Comparison of ENCODE assay signal across 19 cellular contexts in genomic region chr1:68917456-68917855, GRCh38.
DNase-seq lines count a peak whose midpoint lies in the region; ATAC-seq and TF ChIP-seq lines count a peak whose summit lies in the region.
"Had no signal": no experiment of that assay in that cellular context is flagged by ENCODE, and none has a peak within 500 bp of the region (broad histone marks: within the 10 kb centered on the region; RNA-seq: fewer than 3 reads in every experiment).

No MANE protein-coding gene starts in this region.

- no peak overlapping the region for H3K4me3 Mint-ChIP-seq in activated naive CD8-positive, alpha-beta T cell treated with anti-CD3 and anti-CD28 coated beads, Interleukin-2, amount 50 U/mL, for 24 hours
- no peak overlapping the region for H3K4me3 Mint-ChIP-seq in CD4-positive, alpha-beta memory T cell
- H3K4me3 Mint-ChIP-seq: B cell; CD4-positive, alpha-beta T cell; H9 had no signal

- no peaks in the 10 kb centered on the region for H3K4me1 Mint-ChIP-seq in activated naive CD8-positive, alpha-beta T cell treated with anti-CD3 and anti-CD28 coated beads, Interleukin-2, amount 50 U/mL, for 24 hours
- no peaks in the 10 kb centered on the region for H3K4me1 Mint-ChIP-seq in CD4-positive, alpha-beta memory T cell
- H3K4me1 Mint-ChIP-seq: B cell, H9 had no signal

- no peak overlapping the region for H3K4me3 ChIP-seq in skeletal muscle cell (ENCODE audit: low read depth, low read length)
- no peak overlapping the region for H3K4me3 ChIP-seq in CD4-positive, alpha-beta memory T cell (ENCODE audit: low read length in 2 of 2)

- peaks cover 8% of the 10 kb centered on the region for H3K9me3 Mint-ChIP-seq in activated naive CD8-positive, alpha-beta T cell treated with anti-CD3 and anti-CD28 coated beads, Interleukin-2, amount 50 U/mL, for 24 hours
- H3K9me3 Mint-ChIP-seq in CD4-positive, alpha-beta memory T cell, result peaks cover 0 to 13% (median 7%) of the 10 kb centered on the region in 8 donors
- H3K9me3 Mint-ChIP-seq: H9 had no signal

- no peak for ATAC-seq in activated naive CD8-positive, alpha-beta T cell treated with anti-CD3 and anti-CD28 coated beads, Interleukin-2, amount 50 U/mL, for 24 hours
- ATAC-seq: Panc1 had no signal

- no peak for TF ChIP-seq CTCF in RWPE1 (conservative IDR thresholded peaks at IDR 0.05; ENCODE audit: low read depth)

- H3K9me3 ChIP-seq in CD4-positive, alpha-beta memory T cell (ENCODE audit: control insufficient read depth in 1 of 2, low read length in 2 of 2), result no peaks in the 10 kb centered on the region

- no peaks in the 10 kb centered on the region for H3K27me3 ChIP-seq in CD4-positive, alpha-beta memory T cell (ENCODE audit: insufficient read depth, low read length)

- H3K36me3 Mint-ChIP-seq in activated naive CD8-positive, alpha-beta T cell treated with anti-CD3 and anti-CD28 coated beads, Interleukin-2, amount 50 U/mL, for 24 hours (ENCODE audit: low read depth), result no peaks in the 10 kb centered on the region
- no peaks in the 10 kb centered on the region for H3K36me3 Mint-ChIP-seq in CD4-positive, alpha-beta memory T cell

- POLR2A ChIA-PET in RWPE1 (lab: Yijun Ruan, JAX; ENCODE audit: low non-redundant PET), result no interaction called here
- POLR2A ChIA-PET in CD4-positive, alpha-beta memory T cell (lab: Charles Lee; ENCODE audit: partially characterized antibody), result no interaction called here

- intact Hi-C loops in CD4-positive, alpha-beta memory T cell (cut with micrococcal nuclease), result no loop called here

- H3K27ac Mint-ChIP-seq in activated naive CD8-positive, alpha-beta T cell treated with anti-CD3 and anti-CD28 coated beads, Interleukin-2, amount 50 U/mL, for 24 hours, result no peak overlapping the region
- no peak overlapping the region for H3K27ac Mint-ChIP-seq in CD4-positive, alpha-beta memory T cell
- H3K27ac Mint-ChIP-seq: B cell; CD4-positive, alpha-beta T cell; H9 had no signal

- H3K4me1 ChIP-seq in CD4-positive, alpha-beta memory T cell (ENCODE audit: insufficient read depth, low read length), result no peaks in the 10 kb centered on the region

- CTCF ChIA-PET in RWPE1 (lab: Yijun Ruan, JAX), result interaction anchor here (0.6 kb wide), 1 partner anchor 14 kb away, joined by 3 read pairs; no protein-coding TSS in a partner anchor
- CTCF ChIA-PET in CD4-positive, alpha-beta memory T cell (lab: Charles Lee; ENCODE audit: partially characterized antibody), result no interaction called here

- no peaks in the 10 kb centered on the region for H3K36me3 ChIP-seq in CD4-positive, alpha-beta memory T cell (ENCODE audit: insufficient read depth, low read length)

- peak; percentile 74 for DNase-seq in NCI-H460 (ENCODE audit: extremely low read depth, low read depth)
- DNase-seq in astrocyte of the hippocampus (ENCODE audit: low read depth, low spot score), result peak; percentile 49
- DNase-seq in fibroblast of the conjunctiva (ENCODE audit: low read depth), result peak; percentile 6
- DNase-seq in skeletal muscle cell (ENCODE audit: low read depth), result peak; percentile 0
- no peak for DNase-seq in stimulated activated naive CD4-positive, alpha-beta T cell treated with Interleukin-2 at 50 U/mL for 16 hours (lab: John Stamatoyannopoulos, UW)
- DNase-seq in activated naive CD8-positive, alpha-beta T cell treated with anti-CD3 and anti-CD28 coated beads, Interleukin-2, amount 50 U/mL, for 24 hours, result no peak
- no peak for DNase-seq in RWPE1 (ENCODE audit: low spot score)
- DNase-seq in CD4-positive, alpha-beta memory T cell, result no peak
- DNase-seq: ACHN; CD4-positive, alpha-beta T cell; H9; NCI-H1105; NCI-H1694 treated with DMSO at 0.1 percent for 48 hours; NCI-H446 treated with DMSO at 0.1 percent for 48 hours; NCI-H82; SHP77 had no signal

- H3K27ac ChIP-seq in RWPE1, result no peak overlapping the region
- no peak overlapping the region for H3K27ac ChIP-seq in CD4-positive, alpha-beta memory T cell (ENCODE audit: low read depth, low read length)
- H3K27ac ChIP-seq: KMS-11 had no signal

- H3K27me3 Mint-ChIP-seq in activated naive CD8-positive, alpha-beta T cell treated with anti-CD3 and anti-CD28 coated beads, Interleukin-2, amount 50 U/mL, for 24 hours, result no peaks in the 10 kb centered on the region
- no peaks in the 10 kb centered on the region for H3K27me3 Mint-ChIP-seq in CD4-positive, alpha-beta memory T cell
- H3K27me3 Mint-ChIP-seq: B cell; CD4-positive, alpha-beta T cell had no signal

Comparison
In these comparisons a context has a peak if more than half of its experiments do, and no peak if none do; other contexts are left out.
1. DNase-seq: peak in NCI-H460 (single experiment), astrocyte of the hippocampus (single experiment), fibroblast of the conjunctiva (single experiment) and skeletal muscle cell (single experiment); none in stimulated activated naive CD4-positive, alpha-beta T cell treated with Interleukin-2 at 50 U/mL for 16 hours (single experiment), activated naive CD8-positive, alpha-beta T cell treated with anti-CD3 and anti-CD28 coated beads, Interleukin-2, amount 50 U/mL, for 24 hours (single experiment), RWPE1 (single experiment) and CD4-positive, alpha-beta memory T cell (0 of 5).